Comparison of ENCODE assay signal across 9 cellular contexts in genomic region chr19:676343-677105, GRCh38. TPM values are rescaled to one million over a fixed set of nuclear protein-coding genes. Genes with fewer than 3 reads are reported as not detected.
DNase-seq lines count a peak whose midpoint lies in the region; ATAC-seq and TF ChIP-seq lines count a peak whose summit lies in the region.
"Had no signal": no experiment of that assay in that cellular context is flagged by ENCODE, and none has a peak within 500 bp of the region (broad histone marks: within the 10 kb centered on the region; RNA-seq: fewer than 3 reads in every experiment).

Gene FSTL3, plus strand, starts transcription at chr19:676392. Its CDS starts 32 bp downstream, at chr19:676424.

- H3K4me1 Mint-ChIP-seq in activated CD8-positive, alpha-beta T cell treated with anti-CD3 and anti-CD28 coated beads for 36 hours (ENCODE audit: low read depth) = peaks cover 5% of the 10 kb centered on the region
- H3K4me1 Mint-ChIP-seq in activated CD8-positive, alpha-beta T cell treated with anti-CD3 and anti-CD28 coated beads, Interleukin-2, amount 10 ng/mL, durations not matched to agents 7 days and 5 days (ENCODE audit: low read depth) = peaks cover 9% of the 10 kb centered on the region

- TF ChIP-seq POLR2A in vagina (IDR thresholded peaks at IDR 0.05) = peak in 1 of 2 donors; percentile 67

- no peak for DNase-seq in activated CD8-positive, alpha-beta T cell treated with anti-CD3 and anti-CD28 coated beads for 36 hours
- no peak for DNase-seq in activated CD8-positive, alpha-beta T cell treated with anti-CD3 and anti-CD28 coated beads, Interleukin-2, amount 10 ng/mL, durations not matched to agents 7 days and 5 days
- DNase-seq in mucosa of gallbladder (ENCODE audit: low spot score) = no peak
- DNase-seq in vagina (ENCODE audit: extremely low spot score in 2 of 2) = no peak
- no peak for DNase-seq in activated gamma-delta T cell treated with Interleukin-2 at 50 U/mL for 16 hours
- DNase-seq in 8988T = no peak
- DNase-seq: stimulated activated naive CD4-positive, alpha-beta T cell had no signal

- CTCF ChIA-PET in activated CD8-positive, alpha-beta T cell treated with anti-CD3 and anti-CD28 coated beads for 36 hours (lab: Charles Lee) = no interaction called here
- CTCF ChIA-PET in activated CD8-positive, alpha-beta T cell treated with anti-CD3 and anti-CD28 coated beads, Interleukin-2, amount 10 ng/mL, durations not matched to agents 7 days and 5 days (lab: Charles Lee) = no interaction called here

- ATAC-seq in activated CD8-positive, alpha-beta T cell treated with anti-CD3 and anti-CD28 coated beads for 36 hours = no peak
- no peak for ATAC-seq in activated CD8-positive, alpha-beta T cell treated with anti-CD3 and anti-CD28 coated beads, Interleukin-2, amount 10 ng/mL, durations not matched to agents 7 days and 5 days
- no peak for ATAC-seq in HG03342 (IDR thresholded peaks at IDR 0.05; ENCODE audit: unreplicated experiment)

- intact Hi-C loops in activated CD8-positive, alpha-beta T cell treated with anti-CD3 and anti-CD28 coated beads for 36 hours (cut with micrococcal nuclease) = no loop called here
- intact Hi-C loops in vagina (cut with DNase I) = no loop called here

- H3K27me3 ChIP-seq in duodenal mucosa (ENCODE audit: control insufficient read depth in 1 of 2, insufficient read depth in 2 of 2, low read length in 2 of 2) (peaks cover 24 to 28% of the 10 kb centered on the region in 2 donors), vagina (no peaks in the 10 kb centered on the region)

- H3K36me3 ChIP-seq in duodenal mucosa (ENCODE audit: control insufficient read depth in 1 of 2, insufficient read depth in 2 of 2, low read length in 2 of 2) = no peaks in the 10 kb centered on the region
- no peaks in the 10 kb centered on the region for H3K36me3 ChIP-seq in vagina

- H3K9ac ChIP-seq in duodenal mucosa (ENCODE audit: low read depth in 1 of 2, low read length in 2 of 2) = peak within 1 kb of the TSS; percentile 2 to 69

- no peaks in the 10 kb centered on the region for H3K36me3 Mint-ChIP-seq in activated CD8-positive, alpha-beta T cell treated with anti-CD3 and anti-CD28 coated beads for 36 hours (ENCODE audit: low read depth)
- no peaks in the 10 kb centered on the region for H3K36me3 Mint-ChIP-seq in activated CD8-positive, alpha-beta T cell treated with anti-CD3 and anti-CD28 coated beads, Interleukin-2, amount 10 ng/mL, durations not matched to agents 7 days and 5 days (ENCODE audit: low read depth)

- H3K4me3 Mint-ChIP-seq in activated CD8-positive, alpha-beta T cell treated with anti-CD3 and anti-CD28 coated beads for 36 hours = no peak within 1 kb of the TSS
- H3K4me3 Mint-ChIP-seq in activated CD8-positive, alpha-beta T cell treated with anti-CD3 and anti-CD28 coated beads, Interleukin-2, amount 10 ng/mL, durations not matched to agents 7 days and 5 days = no peak within 1 kb of the TSS

- TF ChIP-seq CTCF in activated CD8-positive, alpha-beta T cell treated with anti-CD3 and anti-CD28 coated beads for 36 hours (IDR thresholded peaks at IDR 0.05) = no peak
- TF ChIP-seq CTCF in vagina (IDR thresholded peaks at IDR 0.05) = no peak

- H3K9me3 ChIP-seq in duodenal mucosa (ENCODE audit: control insufficient read depth in 1 of 2, low read length in 2 of 2) = no peaks in the 10 kb centered on the region
- no peaks in the 10 kb centered on the region for H3K9me3 ChIP-seq in vagina

- H3K4me1 ChIP-seq in duodenal mucosa (ENCODE audit: control insufficient read depth in 1 of 2, insufficient read depth in 2 of 2, low read length in 2 of 2) (peaks cover 6 to 18% of the 10 kb centered on the region in 2 donors), vagina (peaks cover 41% of the 10 kb centered on the region)

- peak within 1 kb of the TSS; percentile 48 for H3K4me3 ChIP-seq in duodenal mucosa (ENCODE audit: low read depth in 1 of 2, low read length in 2 of 2)
- H3K4me3 ChIP-seq in vagina = peak within 1 kb of the TSS; percentile 59 to 72

- POLR2A ChIA-PET in activated CD8-positive, alpha-beta T cell treated with anti-CD3 and anti-CD28 coated beads for 36 hours (lab: Charles Lee) = interaction anchor here (1.0 to 1.7 kb wide), 2 partner anchors 13 to 34 kb away, joined by 3 to 7 read pairs; no protein-coding TSS in a partner anchor
- POLR2A ChIA-PET in activated CD8-positive, alpha-beta T cell treated with anti-CD3 and anti-CD28 coated beads, Interleukin-2, amount 10 ng/mL, durations not matched to agents 7 days and 5 days (lab: Charles Lee) = no interaction called here

- H3K27ac Mint-ChIP-seq in activated CD8-positive, alpha-beta T cell treated with anti-CD3 and anti-CD28 coated beads for 36 hours = no peak within 1 kb of the TSS
- H3K27ac Mint-ChIP-seq in activated CD8-positive, alpha-beta T cell treated with anti-CD3 and anti-CD28 coated beads, Interleukin-2, amount 10 ng/mL, durations not matched to agents 7 days and 5 days = no peak within 1 kb of the TSS

- peaks cover 17% of the 10 kb centered on the region for H3K27me3 Mint-ChIP-seq in activated CD8-positive, alpha-beta T cell treated with anti-CD3 and anti-CD28 coated beads for 36 hours
- peaks cover 17% of the 10 kb centered on the region for H3K27me3 Mint-ChIP-seq in activated CD8-positive, alpha-beta T cell treated with anti-CD3 and anti-CD28 coated beads, Interleukin-2, amount 10 ng/mL, durations not matched to agents 7 days and 5 days (ENCODE audit: low read depth)

- H3K9me3 Mint-ChIP-seq in activated CD8-positive, alpha-beta T cell treated with anti-CD3 and anti-CD28 coated beads for 36 hours = no peaks in the 10 kb centered on the region
- no peaks in the 10 kb centered on the region for H3K9me3 Mint-ChIP-seq in activated CD8-positive, alpha-beta T cell treated with anti-CD3 and anti-CD28 coated beads, Interleukin-2, amount 10 ng/mL, durations not matched to agents 7 days and 5 days (ENCODE audit: insufficient read depth)

- H3K27ac ChIP-seq in duodenal mucosa (ENCODE audit: low read depth, low read length) (peak within 1 kb of the TSS; percentile 41), vagina (peak within 1 kb of the TSS; percentile 99)

RNA-seq across cellular contexts. Expression of gene FSTL3, which starts in this region (rescaled TPM):
- total RNA-seq in activated CD8-positive, alpha-beta T cell treated with anti-CD3 and anti-CD28 coated beads for 36 hours = 10 to 100 TPM; 12.3 TPM
- total RNA-seq in activated CD8-positive, alpha-beta T cell treated with anti-CD3 and anti-CD28 coated beads, Interleukin-2, amount 10 ng/mL, durations not matched to agents 7 days and 5 days = 1 to 10 TPM; 2.2 to 3.0 TPM
- total RNA-seq in mucosa of gallbladder = 39.1 TPM
- total RNA-seq in vagina = 129 TPM
